Comparison of ENCODE assay signal across 24 cellular contexts in genomic region chr9:136311037-136311432, GRCh38. TPM values are rescaled to one million over a fixed set of nuclear protein-coding genes. Genes with fewer than 3 reads are reported as not detected.
"Had no signal": no experiment of that assay in that cellular context is flagged by ENCODE, and none has a peak within 500 bp of the region (broad histone marks: within the 10 kb centered on the region; RNA-seq: fewer than 3 reads in every experiment).

No MANE protein-coding gene starts in this region.

- H3K4me1 ChIP-seq: gastroesophageal sphincter, heart right ventricle, lower lobe of right lung, vagina had no signal

- H3K4me3 ChIP-seq: gastroesophageal sphincter, heart right ventricle, lower lobe of right lung, vagina had no signal

- H3K9me3 ChIP-seq: vagina had no signal

- H3K27ac Mint-ChIP-seq: activated CD4-positive, alpha-beta T cell treated with anti-CD3 and anti-CD28 coated beads, Interleukin-2, amount 10 ng/mL, durations not matched to agents 7 days and 5 days; activated naive CD4-positive, alpha-beta T cell treated with anti-CD3 and anti-CD28 coated beads, Interleukin-2, amount 10 ng/mL, durations not matched to agents 7 days and 5 days; activated naive CD8-positive, alpha-beta T cell treated with anti-CD3 and anti-CD28 coated beads, Interleukin-2, amount 50 U/mL, for 24 hours; nephron had no signal

- H3K4me1 Mint-ChIP-seq: activated naive CD4-positive, alpha-beta T cell treated with anti-CD3 and anti-CD28 coated beads, Interleukin-2, amount 10 ng/mL, durations not matched to agents 7 days and 5 days; nephron had no signal

- DNase-seq: activated CD8-positive, alpha-beta memory T cell treated with anti-CD3 and anti-CD28 coated beads, Interleukin-2, amount 50 U/mL, for 4 hours; activated effector memory CD4-positive, alpha-beta T cell treated with Interleukin-2 at 50 U/mL for 16 hours; activated naive CD8-positive, alpha-beta T cell treated with anti-CD3 and anti-CD28 coated beads, Interleukin-2, amount 50 U/mL, for 24 hours; activated T-cell treated with anti-CD3 and anti-CD28 coated beads, Interleukin-2, amount 50 U/mL, for 4 hours; aorta; brain microvascular endothelial cell; cerebellar nuclear complex; cortex of kidney; lower lobe of right lung; occipital lobe; stimulated activated CD4-positive, alpha-beta T cell treated with anti-CD3 and anti-CD28 coated beads, Interleukin-2, amount 100 ng/mL, for 24 hours; stimulated activated naive CD4-positive, alpha-beta T cell treated with Interleukin-2 at 50 U/mL for 16 hours; substantia nigra; T1000; trophoblast cell had no signal

- H3K27ac ChIP-seq: brain microvascular endothelial cell, gastroesophageal sphincter, heart right ventricle, lower lobe of right lung, vagina had no signal

- H3K36me3 ChIP-seq: brain microvascular endothelial cell, gastroesophageal sphincter, heart right ventricle, lower lobe of right lung, vagina had no signal

- H3K27me3 ChIP-seq: brain microvascular endothelial cell, vagina had no signal

- H3K4me3 Mint-ChIP-seq: activated CD4-positive, alpha-beta T cell treated with anti-CD3 and anti-CD28 coated beads, Interleukin-2, amount 10 ng/mL, durations not matched to agents 7 days and 5 days; activated naive CD4-positive, alpha-beta T cell treated with anti-CD3 and anti-CD28 coated beads, Interleukin-2, amount 10 ng/mL, durations not matched to agents 7 days and 5 days; activated naive CD8-positive, alpha-beta T cell treated with anti-CD3 and anti-CD28 coated beads, Interleukin-2, amount 50 U/mL, for 24 hours; activated T-cell treated with anti-CD3 and anti-CD28 coated beads, Interleukin-2, amount 50 U/mL, for 4 hours; nephron had no signal

- H3K27me3 Mint-ChIP-seq: activated naive CD4-positive, alpha-beta T cell treated with anti-CD3 and anti-CD28 coated beads, Interleukin-2, amount 10 ng/mL, durations not matched to agents 7 days and 5 days; activated naive CD8-positive, alpha-beta T cell treated with anti-CD3 and anti-CD28 coated beads, Interleukin-2, amount 50 U/mL, for 24 hours had no signal

RNA-seq across cellular contexts. Expression of gene CCDC187, which starts 7.1 kb away (rescaled TPM):
- total RNA-seq: activated CD4-positive, alpha-beta T cell treated with anti-CD3 and anti-CD28 coated beads, Interleukin-2, amount 10 ng/mL, durations not matched to agents 7 days and 5 days; aorta; gastroesophageal sphincter; mesenteric fat pad; T-helper 1 cell treated with Interleukin-12 subunit alpha and Interleukin-12 subunit beta and Interleukin-4 antibody, amounts not matched to agents 30 ng/mL and 1 ng/mL, for 36 hours; vagina had no signal
- polyA plus RNA-seq: aorta, esophagus had no signal
